7 cellular contexts compared by ENCODE assay signal in the genomic region with DNA sequence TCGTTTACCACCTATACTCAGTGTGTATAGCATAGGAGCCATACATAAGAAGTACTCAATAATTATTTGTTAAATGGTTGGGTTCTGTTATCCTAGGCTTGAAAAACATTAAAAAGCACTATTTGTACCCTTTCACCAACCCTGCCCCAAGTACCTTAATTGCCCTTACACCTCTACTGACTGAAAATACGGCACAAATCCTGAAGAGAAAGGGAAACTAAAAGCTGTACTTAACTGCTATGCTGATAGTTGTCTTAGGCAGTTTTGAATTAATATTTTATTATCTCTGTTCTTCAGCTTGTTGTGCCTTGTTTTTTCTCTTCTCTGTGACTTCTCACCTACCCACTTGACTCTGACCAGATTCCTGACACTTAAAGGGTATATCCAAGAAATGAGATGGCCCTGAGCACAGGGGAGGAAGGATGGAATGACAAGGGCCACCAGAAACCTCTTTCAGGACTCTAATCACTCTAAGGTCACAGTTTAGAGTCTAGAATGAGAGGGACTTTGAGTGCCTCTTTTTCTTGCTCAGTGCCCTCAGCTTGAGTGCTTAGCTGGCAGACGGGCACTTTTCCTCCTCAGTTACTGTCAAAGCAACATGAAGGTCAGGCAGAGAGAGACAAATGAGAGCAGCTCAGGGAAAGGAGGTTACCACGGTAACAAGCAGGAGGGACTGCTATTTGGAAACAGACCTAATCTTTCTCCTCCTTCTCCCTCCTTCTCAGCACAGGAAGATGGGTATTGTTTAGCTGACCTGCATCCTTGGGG.
DNase-seq lines count a peak whose midpoint lies in the region; ATAC-seq and TF ChIP-seq lines count a peak whose summit lies in the region.

No MANE protein-coding gene starts in this region.

- H3K27me3 Mint-ChIP-seq in chondrocyte (ENCODE audit: low read depth) (no peaks in the 10 kb centered on the region), memory B cell (no peaks in the 10 kb centered on the region)

- peak; percentile 50 for ATAC-seq in HG03571 (IDR thresholded peaks at IDR 0.05; ENCODE audit: unreplicated experiment)
- ATAC-seq in memory B cell (ENCODE audit: low read depth) = peak; percentile 45
- ATAC-seq in GM21367 (IDR thresholded peaks at IDR 0.05; ENCODE audit: unreplicated experiment) = no peak

- DNase-seq in GM12865 (ENCODE audit: low read depth) = peak; percentile 59
- DNase-seq in chondrocyte (ENCODE audit: low spot score) = no peak
- no peak for DNase-seq in memory B cell (ENCODE audit: low spot score in 2 of 2)
- DNase-seq in ascending aorta (ENCODE audit: low spot score in 2 of 2) = no peak

- H3K27ac Mint-ChIP-seq in chondrocyte (ENCODE audit: unreplicated experiment) (peak overlapping the region; percentile 53), memory B cell (peak overlapping the region; percentile 90)

- peaks cover 20% of the 10 kb centered on the region; the same call in 1 of the 2 replicates for H3K79me2 ChIP-seq in OCI-LY3 (ENCODE audit: low read length)

- H3K4me3 Mint-ChIP-seq in chondrocyte (ENCODE audit: unreplicated experiment) (no peak overlapping the region), memory B cell (peak overlapping the region; percentile 68)

- peaks cover 21% of the 10 kb centered on the region for H3K4me1 Mint-ChIP-seq in chondrocyte (ENCODE audit: low read depth)
- peaks cover 31% of the 10 kb centered on the region for H3K4me1 Mint-ChIP-seq in memory B cell

- intact Hi-C loops in ascending aorta (cut with DNase I) = no loop called here

- peak overlapping the region; percentile 2 for H3K4me2 ChIP-seq in OCI-LY3 (ENCODE audit: low read length)

- H3K4me1 ChIP-seq in OCI-LY3 (ENCODE audit: low read length) (peaks cover 14% of the 10 kb centered on the region), ascending aorta (peaks cover 0 to 4% of the 10 kb centered on the region in 2 donors)

- H3K27me3 ChIP-seq in OCI-LY3 (ENCODE audit: low read depth, low read length) (no peaks in the 10 kb centered on the region), ascending aorta (no peaks in the 10 kb centered on the region)

- TF ChIP-seq CTCF in GM12865 (IDR thresholded peaks at IDR 0.05; ENCODE audit: insufficient read depth, low read depth, low read length, missing control alignments) = no peak
- no peak for TF ChIP-seq CTCF in OCI-LY3 (IDR thresholded peaks at IDR 0.05; ENCODE audit: low read depth, low read length)
- no peak for TF ChIP-seq CTCF in chondrocyte (IDR thresholded peaks at IDR 0.05)
- TF ChIP-seq CTCF in ascending aorta (IDR thresholded peaks at IDR 0.05) = no peak

- H2AFZ ChIP-seq in OCI-LY3 (ENCODE audit: low read depth, low read length) = no peak overlapping the region

- no peaks in the 10 kb centered on the region for H3K9me3 Mint-ChIP-seq in chondrocyte (ENCODE audit: low read depth)
- H3K9me3 Mint-ChIP-seq in memory B cell = no peaks in the 10 kb centered on the region

- H4K20me1 ChIP-seq in OCI-LY3 (ENCODE audit: insufficient read depth, low read length) = peaks cover 7% of the 10 kb centered on the region; the same call in 1 of the 2 replicates

- H3K36me3 ChIP-seq in OCI-LY3 (replicated peaks; ENCODE audit: low read depth, low read length) = no peaks in the 10 kb centered on the region
- H3K36me3 ChIP-seq in ascending aorta = no peaks in the 10 kb centered on the region

- no peaks in the 10 kb centered on the region for H3K9me3 ChIP-seq in OCI-LY3 (ENCODE audit: insufficient read depth, low read length)
- no peaks in the 10 kb centered on the region for H3K9me3 ChIP-seq in ascending aorta

- no peak overlapping the region for H3K9ac ChIP-seq in OCI-LY3 (ENCODE audit: low read length)

- H3K4me3 ChIP-seq in GM12865 (ENCODE audit: low read depth, low read length) (peak overlapping the region; percentile 40), OCI-LY3 (ENCODE audit: low read length) (no peak overlapping the region), ascending aorta (no peak overlapping the region)

- H3K36me3 Mint-ChIP-seq in chondrocyte (ENCODE audit: low read depth) (no peaks in the 10 kb centered on the region), memory B cell (no peaks in the 10 kb centered on the region)

- H3K27ac ChIP-seq in OCI-LY3 (ENCODE audit: low read length) = no peak overlapping the region
- no peak overlapping the region for H3K27ac ChIP-seq in ascending aorta
